Comparison of ENCODE assay signal across 16 cellular contexts in the genomic region with DNA sequence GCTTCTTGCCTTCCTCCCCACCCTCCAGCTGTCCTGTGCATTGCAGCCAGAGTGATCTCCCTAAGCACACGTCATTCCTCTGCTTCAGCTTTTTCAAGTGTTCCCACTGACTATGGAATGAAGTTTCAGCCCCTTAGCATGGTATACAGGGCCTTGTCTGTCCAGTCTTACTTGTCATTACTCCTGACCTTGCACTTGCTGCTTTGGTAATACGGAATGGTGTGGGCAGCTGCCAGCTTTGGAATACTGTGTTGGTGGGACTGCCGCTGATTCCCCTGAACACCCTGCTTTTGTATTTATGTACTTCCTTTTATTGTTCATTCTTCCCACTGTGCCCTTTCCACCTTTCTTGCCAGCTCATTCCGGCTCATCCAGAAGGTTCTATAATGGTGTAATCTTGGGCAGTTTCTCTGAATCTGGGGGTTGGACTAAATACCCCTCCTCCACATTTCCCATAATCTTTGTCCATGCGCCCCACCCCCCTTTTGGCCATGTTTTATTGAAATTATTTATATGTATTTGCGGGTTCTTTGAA.
"Had no signal": no experiment of that assay in that cellular context is flagged by ENCODE, and none has a peak within 500 bp of the region (broad histone marks: within the 10 kb centered on the region; RNA-seq: fewer than 3 reads in every experiment).

No MANE protein-coding gene starts in this region.

- FAIRE-seq: endometrium, kidney had no signal

- DNase-seq: brain microvascular endothelial cell; dorsolateral prefrontal cortex; esophagus squamous epithelium; gastrocnemius medialis; kidney; naive B cell; nucleus accumbens; stimulated activated CD4-positive, alpha-beta T cell treated with anti-CD3 and anti-CD28 coated beads, Interleukin-12 subunit alpha, Interleukin-12 subunit beta, amount 100 ng/mL, for 4 hours; stimulated activated naive CD4-positive, alpha-beta T cell treated with Interleukin-2 at 50 U/mL for 16 hours; upper lobe of left lung had no signal

- H3K4me1 ChIP-seq: esophagus squamous epithelium, suprapubic skin, upper lobe of left lung had no signal

- H3K27me3 Mint-ChIP-seq: activated naive CD4-positive, alpha-beta T cell treated with anti-CD3 and anti-CD28 coated beads, Interleukin-2, amount 50 U/mL, for 24 hours; naive B cell had no signal

- H3K4me3 Mint-ChIP-seq: activated naive CD4-positive, alpha-beta T cell treated with anti-CD3 and anti-CD28 coated beads, Interleukin-2, amount 50 U/mL, for 24 hours; naive B cell; T-helper 1 cell treated with Interleukin-12 subunit alpha and Interleukin-12 subunit beta and Interleukin-4 antibody, amounts not matched to agents 30 μg/mL and 1 μg/mL, for 36 hours had no signal

- H3K9me3 ChIP-seq: esophagus squamous epithelium, gastrocnemius medialis, suprapubic skin, upper lobe of left lung had no signal

- H3K4me3 ChIP-seq: dorsolateral prefrontal cortex, esophagus squamous epithelium, gastrocnemius medialis, lung, suprapubic skin, upper lobe of left lung had no signal

- H3K36me3 ChIP-seq: brain microvascular endothelial cell, gastrocnemius medialis had no signal

- H3K27ac Mint-ChIP-seq: activated naive CD4-positive, alpha-beta T cell treated with anti-CD3 and anti-CD28 coated beads, Interleukin-2, amount 50 U/mL, for 24 hours; activated T-helper 2 cell treated with anti-CD3 and anti-CD28 coated beads, Interferon-gamma antibody, Interleukin-2, Interleukin-4, amounts not matched to agents 10 μg/mL and 5 μg/mL and 100 μg/mL, durations not matched to agents 14 hours and 24 hours and 36 hours; T-helper 1 cell treated with Interleukin-12 subunit alpha and Interleukin-12 subunit beta and Interleukin-4 antibody, amounts not matched to agents 30 μg/mL and 1 μg/mL, for 36 hours had no signal

- H3K27me3 ChIP-seq: brain microvascular endothelial cell, dorsolateral prefrontal cortex, esophagus squamous epithelium, gastrocnemius medialis, suprapubic skin, upper lobe of left lung had no signal

- H3K9me3 Mint-ChIP-seq: activated naive CD4-positive, alpha-beta T cell treated with anti-CD3 and anti-CD28 coated beads, Interleukin-2, amount 50 U/mL, for 24 hours; activated T-helper 2 cell treated with anti-CD3 and anti-CD28 coated beads, Interferon-gamma antibody, Interleukin-2, Interleukin-4, amounts not matched to agents 10 μg/mL and 5 μg/mL and 100 μg/mL, durations not matched to agents 14 hours and 24 hours and 36 hours; naive B cell; T-helper 1 cell treated with Interleukin-12 subunit alpha and Interleukin-12 subunit beta and Interleukin-4 antibody, amounts not matched to agents 30 μg/mL and 1 μg/mL, for 36 hours had no signal

- H3K27ac ChIP-seq: brain microvascular endothelial cell, dorsolateral prefrontal cortex, esophagus squamous epithelium, gastrocnemius medialis, suprapubic skin, upper lobe of left lung had no signal
